ENCODE assay signal across 7 cellular contexts in the genomic region with DNA sequence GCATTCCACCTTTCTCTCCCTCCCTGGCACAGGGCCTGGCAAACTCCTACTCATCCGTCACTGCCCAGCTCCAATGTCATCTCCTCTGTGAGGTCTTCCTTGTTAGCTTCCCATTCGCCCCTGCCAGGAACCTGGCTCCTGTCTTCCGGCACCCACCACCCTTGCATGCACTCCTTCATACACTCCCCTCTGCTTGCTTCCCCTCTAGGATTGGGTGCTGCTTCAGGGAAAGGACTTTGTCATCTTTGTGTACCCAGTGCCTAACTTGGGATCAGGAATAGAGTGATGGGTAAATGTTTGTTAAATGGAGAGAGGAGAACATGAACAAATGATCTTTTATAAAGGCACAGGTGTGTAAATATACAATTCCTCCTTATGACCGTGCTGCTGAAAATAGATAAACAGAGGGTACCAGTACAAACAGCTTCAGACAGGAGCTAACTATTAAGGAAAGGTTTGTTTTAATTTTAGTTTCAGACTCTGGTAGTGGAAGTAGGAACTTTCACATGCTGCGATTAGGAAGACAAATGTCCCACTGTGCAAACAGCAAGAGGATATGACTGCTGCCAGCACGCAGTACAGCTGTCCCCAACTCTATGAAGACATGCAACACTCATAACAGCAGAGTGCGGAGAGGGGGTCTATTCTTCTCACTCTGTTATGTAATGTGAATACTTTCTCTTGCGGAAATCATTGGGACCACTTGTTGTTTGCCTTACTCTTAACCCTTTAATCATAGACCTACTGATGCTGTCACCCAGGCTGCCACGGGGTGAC.
DNase-seq lines count a peak whose midpoint lies in the region; ATAC-seq and TF ChIP-seq lines count a peak whose summit lies in the region.

No MANE protein-coding gene starts in this region.

- intact Hi-C loops in Caco-2 (cut with micrococcal nuclease; ENCODE audit: unreplicated experiment): no loop called here

- no peaks in the 10 kb centered on the region for H3K9me3 Mint-ChIP-seq in Caco-2 (ENCODE audit: unreplicated experiment)
- no peaks in the 10 kb centered on the region for H3K9me3 Mint-ChIP-seq in activated naive CD8-positive, alpha-beta T cell treated with anti-CD3 and anti-CD28 coated beads, Interleukin-2, amount 10 ng/mL, durations not matched to agents 7 days and 5 days

- DNase-seq in Caco-2 (peak; percentile 44), NCI-H1417 (lab: John Stamatoyannopoulos, UW) (peak; percentile 36 to 95 (median 84)), pons (ENCODE audit: low spot score) (peak; percentile 93), kidney glomerular epithelial cell (lab: John Stamatoyannopoulos, UW) (no peak), SW480 (ENCODE audit: low spot score) (no peak), GM13977 (ENCODE audit: low spot score) (no peak)
- no peak for DNase-seq in activated naive CD8-positive, alpha-beta T cell treated with anti-CD3 and anti-CD28 coated beads, Interleukin-2, amount 10 ng/mL, durations not matched to agents 7 days and 5 days

- peaks cover 19% of the 10 kb centered on the region for H3K4me1 ChIP-seq in Caco-2

- H3K4me3 ChIP-seq in Caco-2 (ENCODE audit: low read depth, low read length): no peak overlapping the region

- peaks cover 14% of the 10 kb centered on the region for H3K4me1 Mint-ChIP-seq in Caco-2 (ENCODE audit: low read depth, unreplicated experiment)
- H3K4me1 Mint-ChIP-seq in activated naive CD8-positive, alpha-beta T cell treated with anti-CD3 and anti-CD28 coated beads, Interleukin-2, amount 10 ng/mL, durations not matched to agents 7 days and 5 days: peaks cover 20% of the 10 kb centered on the region

- no peaks in the 10 kb centered on the region for H3K9me3 ChIP-seq in Caco-2

- peak; percentile 59 for ATAC-seq in activated naive CD8-positive, alpha-beta T cell treated with anti-CD3 and anti-CD28 coated beads, Interleukin-2, amount 10 ng/mL, durations not matched to agents 7 days and 5 days (ENCODE audit: low read depth)

- BruUV-seq in Caco-2 (replicated peaks; lab: Mats Ljungman, UMichigan): no TSS peak

- H3K36me3 Mint-ChIP-seq in Caco-2 (ENCODE audit: insufficient read depth, unreplicated experiment): peaks cover 4% of the 10 kb centered on the region
- H3K36me3 Mint-ChIP-seq in activated naive CD8-positive, alpha-beta T cell treated with anti-CD3 and anti-CD28 coated beads, Interleukin-2, amount 10 ng/mL, durations not matched to agents 7 days and 5 days: no peaks in the 10 kb centered on the region

- TF ChIP-seq CTCF in Caco-2 (IDR thresholded peaks at IDR 0.05; ENCODE audit: insufficient read depth in 1 of 2, low read depth in 1 of 2, low read length in 1 of 2, severe bottlenecking in 1 of 2, unreplicated experiment in 1 of 2): no peak
- TF ChIP-seq CTCF in GM13977 (IDR thresholded peaks at IDR 0.05; ENCODE audit: extremely low read depth, insufficient read depth, missing control alignments): no peak

- CTCF ChIA-PET in Caco-2 (lab: Charles Lee): interaction anchor here (0.6 to 1.6 kb wide), 6 partner anchors 9 to 415 kb away, joined by 3 to 6 read pairs (median 4); a partner anchor contains a TSS

- POLR2A ChIA-PET in Caco-2 (lab: Charles Lee): interaction anchor here (0.6 kb wide), 2 partner anchors 39 to 85 kb away, joined by 3 to 8 read pairs; no protein-coding TSS in a partner anchor
- POLR2A ChIA-PET in activated naive CD8-positive, alpha-beta T cell treated with anti-CD3 and anti-CD28 coated beads, Interleukin-2, amount 10 ng/mL, durations not matched to agents 7 days and 5 days (lab: Charles Lee): interaction anchor here (0.6 to 1.1 kb wide), 3 partner anchors 15 to 141 kb away, joined by 3 to 5 read pairs (median 3); no protein-coding TSS in a partner anchor

- in situ Hi-C loops in GM13977 (cut with MboI; ENCODE audit: low pct_unique_long_range_greater_than_20kb, low sequenced_read_pairs, unreplicated experiment): no loop called here

- no peaks in the 10 kb centered on the region for H3K36me3 ChIP-seq in Caco-2 (ENCODE audit: control insufficient read depth, insufficient read depth, low read length)

- peak overlapping the region; percentile 1 for H3K4me3 Mint-ChIP-seq in Caco-2 (ENCODE audit: unreplicated experiment)
- peak overlapping the region; percentile 80 for H3K4me3 Mint-ChIP-seq in activated naive CD8-positive, alpha-beta T cell treated with anti-CD3 and anti-CD28 coated beads, Interleukin-2, amount 10 ng/mL, durations not matched to agents 7 days and 5 days

- no peaks in the 10 kb centered on the region for H3K27me3 Mint-ChIP-seq in Caco-2 (ENCODE audit: insufficient read depth, unreplicated experiment)
- H3K27me3 Mint-ChIP-seq in activated naive CD8-positive, alpha-beta T cell treated with anti-CD3 and anti-CD28 coated beads, Interleukin-2, amount 10 ng/mL, durations not matched to agents 7 days and 5 days: peaks cover 2% of the 10 kb centered on the region

- no peak overlapping the region for H3K27ac Mint-ChIP-seq in Caco-2 (ENCODE audit: unreplicated experiment)
- peak overlapping the region; percentile 90 for H3K27ac Mint-ChIP-seq in activated naive CD8-positive, alpha-beta T cell treated with anti-CD3 and anti-CD28 coated beads, Interleukin-2, amount 10 ng/mL, durations not matched to agents 7 days and 5 days

- H3K27me3 ChIP-seq in Caco-2 (replicated peaks; ENCODE audit: control insufficient read depth, insufficient read depth, low read length): no peaks in the 10 kb centered on the region

Comparison
In these comparisons a context has a peak if more than half of its experiments do, and no peak if none do; other contexts are left out.
1. DNase-seq: peak in Caco-2 (2 of 2), NCI-H1417 (3 of 3) and pons (single experiment); none in activated naive CD8-positive, alpha-beta T cell treated with anti-CD3 and anti-CD28 coated beads, Interleukin-2, amount 10 ng/mL, durations not matched to agents 7 days and 5 days (single experiment), kidney glomerular epithelial cell (single experiment), SW480 (single experiment) and GM13977 (single experiment).